ENCODE assay signal across 1 cellular context in genomic region chr19:4971424-4971793, GRCh38.
TF ChIP-seq lines count a peak whose summit lies in the region.

No MANE protein-coding gene starts in this region.

TF ChIP-seq in HepG2, 621 proteins besides CTCF, POLR2A, EP300 and RAD21 (continued from another document and continues in another):
- TF ChIP-seq ZNF646 (CRISPR knock-in tag; IDR thresholded peaks at IDR 0.05) (0 out of 2 replicates have a peak, but pooled peaks have one; percentile 26), NR0B2 (CRISPR knock-in tag; IDR thresholded peaks at IDR 0.05) (peak; percentile 60; the same call in 1 of the 2 replicates), SAP130 (CRISPR knock-in tag; IDR thresholded peaks at IDR 0.05; ENCODE audit: low read depth) (peak; percentile 82), TAF15 (IDR thresholded peaks at IDR 0.05; ENCODE audit: low read depth, low read length, poor library complexity, severe bottlenecking) (no peak), ZSCAN29 (CRISPR knock-in tag; conservative IDR thresholded peaks at IDR 0.05) (no peak), AFF4 (CRISPR knock-in tag; IDR thresholded peaks at IDR 0.05) (no peak), ZNF792 (CRISPR knock-in tag; IDR thresholded peaks at IDR 0.05) (no peak), MTERF4 (CRISPR knock-in tag; IDR thresholded peaks at IDR 0.05) (no peak), SPEN (CRISPR knock-in tag; IDR thresholded peaks at IDR 0.05; ENCODE audit: low read depth) (0 out of 2 replicates have a peak, but pooled peaks have one; percentile 47), ZNF740 (CRISPR knock-in tag; IDR thresholded peaks at IDR 0.05) (0 out of 2 replicates have a peak, but pooled peaks have one; percentile 0), NCOA1 (CRISPR knock-in tag; IDR thresholded peaks at IDR 0.05) (no peak), SP5 (CRISPR knock-in tag; IDR thresholded peaks at IDR 0.05; ENCODE audit: borderline replicate concordance, low read depth) (no peak), THAP7 (CRISPR knock-in tag; IDR thresholded peaks at IDR 0.05) (no peak), NR2F6 (IDR thresholded peaks at IDR 0.05) (no peak), NR2F6 (CRISPR knock-in tag; IDR thresholded peaks at IDR 0.05) (0 out of 2 replicates have a peak, but pooled peaks have one; percentile 25), ISL2 (CRISPR knock-in tag; IDR thresholded peaks at IDR 0.05) (no peak), ZNF687 (CRISPR knock-in tag; IDR thresholded peaks at IDR 0.05) (peak; percentile 76), ZNF556 (CRISPR knock-in tag; IDR thresholded peaks at IDR 0.05; ENCODE audit: borderline replicate concordance) (0 out of 2 replicates have a peak, but pooled peaks have one; percentile 41), SOX6 (IDR thresholded peaks at IDR 0.05) (no peak), SOX6 (CRISPR knock-in tag; IDR thresholded peaks at IDR 0.05) (peak; percentile 27; the same call in 1 of the 2 replicates), THRA (CRISPR knock-in tag; IDR thresholded peaks at IDR 0.05; ENCODE audit: borderline replicate concordance) (no peak), SMAD9 (CRISPR knock-in tag; IDR thresholded peaks at IDR 0.05) (no peak), SMAD1 (CRISPR knock-in tag; IDR thresholded peaks at IDR 0.05; ENCODE audit: borderline replicate concordance, low read depth) (0 out of 2 replicates have a peak, but pooled peaks have one; percentile 21), UBTF (CRISPR knock-in tag; IDR thresholded peaks at IDR 0.05) (peak; percentile 75), ZNF282 (IDR thresholded peaks at IDR 0.05; ENCODE audit: partially characterized antibody) (no peak), ATF7 (IDR thresholded peaks at IDR 0.05) (no peak), ATF7 (CRISPR knock-in tag; IDR thresholded peaks at IDR 0.05) (peak; percentile 47; the same call in 1 of the 2 replicates), ZNF710 (CRISPR knock-in tag; IDR thresholded peaks at IDR 0.05; ENCODE audit: borderline replicate concordance) (0 out of 2 replicates have a peak, but pooled peaks have one; percentile 61), TBX2 (CRISPR knock-in tag; IDR thresholded peaks at IDR 0.05; ENCODE audit: borderline replicate concordance) (peak; percentile 48; the same call in 1 of the 2 replicates), ZSCAN25 (CRISPR knock-in tag; IDR thresholded peaks at IDR 0.05) (0 out of 2 replicates have a peak, but pooled peaks have one; percentile 2), NRL (CRISPR knock-in tag; IDR thresholded peaks at IDR 0.05; ENCODE audit: borderline replicate concordance) (peak; percentile 48; the same call in 1 of the 2 replicates), KDM3A (CRISPR knock-in tag; IDR thresholded peaks at IDR 0.05; ENCODE audit: low read depth) (no peak), ZNF446 (CRISPR knock-in tag; IDR thresholded peaks at IDR 0.05) (no peak)
